Comparison of ENCODE assay signal across 9 cellular contexts in genomic region chr14:62117718-62118164, GRCh38.
A peak's percentile ranks its signal among the peaks of the same experiment; 100 is the strongest.
DNase-seq lines count a peak whose midpoint lies in the region; ATAC-seq and TF ChIP-seq lines count a peak whose summit lies in the region.
"Had no signal": no experiment of that assay in that cellular context is flagged by ENCODE, and none has a peak within 500 bp of the region (broad histone marks: within the 10 kb centered on the region; RNA-seq: fewer than 3 reads in every experiment).

No MANE protein-coding gene starts in this region.

- no peak for TF ChIP-seq POLR2A in stomach (IDR thresholded peaks at IDR 0.05)

- 10 to 18% (median 15%) methylated on average over 13 of the region's 13 CpGs for WGBS in stomach, 5 donors

- no peaks in the 10 kb centered on the region for H3K9me3 ChIP-seq in T-helper 17 cell (ENCODE audit: control insufficient read depth, low read length, poor library complexity, severe bottlenecking)
- H3K9me3 ChIP-seq in iPS-18c (ENCODE audit: control insufficient read depth, insufficient read depth, low read length), result no peaks in the 10 kb centered on the region
- H3K9me3 ChIP-seq in stomach, result no peaks in the 10 kb centered on the region

- TF ChIP-seq EP300 in stomach (IDR thresholded peaks at IDR 0.05), result no peak

- no peak for ATAC-seq in activated CD4-positive, alpha-beta T cell treated with anti-CD3 and anti-CD28 coated beads for 36 hours
- no peak for ATAC-seq in T-helper 17 cell
- ATAC-seq in HG02798 (IDR thresholded peaks at IDR 0.05; ENCODE audit: poor library complexity, unreplicated experiment), result no peak

- H3K4me1 Mint-ChIP-seq in activated CD4-positive, alpha-beta T cell treated with anti-CD3 and anti-CD28 coated beads for 36 hours, result peaks cover 7% of the 10 kb centered on the region
- H3K4me1 Mint-ChIP-seq in T-helper 17 cell, result peaks cover 5% of the 10 kb centered on the region

- POLR2A ChIA-PET in activated CD4-positive, alpha-beta T cell treated with anti-CD3 and anti-CD28 coated beads for 36 hours (lab: Charles Lee), result interaction anchor here (0.6 kb wide), 1 partner anchor 21 kb away, joined by 3 read pairs; no protein-coding TSS in a partner anchor

- no peaks in the 10 kb centered on the region for H3K36me3 ChIP-seq in stomach

- no peak overlapping the region for H3K27ac Mint-ChIP-seq in activated CD4-positive, alpha-beta T cell treated with anti-CD3 and anti-CD28 coated beads for 36 hours
- no peak overlapping the region for H3K27ac Mint-ChIP-seq in T-helper 17 cell
- H3K27ac Mint-ChIP-seq: activated T-helper 2 cell treated with anti-CD3 and anti-CD28 coated beads, Interferon-gamma antibody, Interleukin-2, Interleukin-4, amounts not matched to agents 10 μg/mL and 5 μg/mL and 100 μg/mL, durations not matched to agents 14 hours and 24 hours and 36 hours had no signal

- no peak for TF ChIP-seq CTCF in stomach (IDR thresholded peaks at IDR 0.05)

- H3K36me3 Mint-ChIP-seq in activated CD4-positive, alpha-beta T cell treated with anti-CD3 and anti-CD28 coated beads for 36 hours (ENCODE audit: low read depth), result no peaks in the 10 kb centered on the region
- no peaks in the 10 kb centered on the region for H3K36me3 Mint-ChIP-seq in T-helper 17 cell (ENCODE audit: low read depth)

- no peak for DNase-seq in activated CD4-positive, alpha-beta T cell treated with anti-CD3 and anti-CD28 coated beads for 36 hours
- no peak for DNase-seq in activated CD4-positive, alpha-beta T cell treated with anti-CD3 and anti-CD28 coated beads for 1 hour
- DNase-seq in T-helper 17 cell (no peak), stomach (no peak), SIG-M5 (lab: John Stamatoyannopoulos, UW) (no peak)
- no peak for DNase-seq in activated CD4-positive, alpha-beta T cell treated with anti-CD3 and anti-CD28 coated beads, Interleukin-2, amount 50 U/mL, for 48 hours

- H3K27me3 ChIP-seq in stomach, result peaks cover 0 to 80% (median 26%) of the 10 kb centered on the region in 3 donors

- H3K9me3 Mint-ChIP-seq in activated CD4-positive, alpha-beta T cell treated with anti-CD3 and anti-CD28 coated beads for 36 hours (ENCODE audit: low read depth), result no peaks in the 10 kb centered on the region
- H3K9me3 Mint-ChIP-seq: activated T-helper 2 cell treated with anti-CD3 and anti-CD28 coated beads, Interferon-gamma antibody, Interleukin-2, Interleukin-4, amounts not matched to agents 10 μg/mL and 5 μg/mL and 100 μg/mL, durations not matched to agents 14 hours and 24 hours and 36 hours had no signal

- intact Hi-C loops in activated CD4-positive, alpha-beta T cell treated with anti-CD3 and anti-CD28 coated beads for 36 hours (cut with DNase I, micrococcal nuclease), result no loop called here
- intact Hi-C loops in stomach (cut with DNase I; ENCODE audit: low total_unique reads), result no loop called here

- peaks cover 9 to 15% (median 11%) of the 10 kb centered on the region in 4 donors for H3K4me1 ChIP-seq in stomach

- H3K27me3 Mint-ChIP-seq in activated CD4-positive, alpha-beta T cell treated with anti-CD3 and anti-CD28 coated beads for 36 hours, result peaks cover 65% of the 10 kb centered on the region
- peaks cover 76% of the 10 kb centered on the region for H3K27me3 Mint-ChIP-seq in T-helper 17 cell

- H3K4me3 ChIP-seq in iPS-18c (ENCODE audit: insufficient read depth, low read depth, low read length), result peak overlapping the region; percentile 43
- H3K4me3 ChIP-seq in stomach, result peak overlapping the region; percentile 27 to 38 (median 32)

- H3K4me3 Mint-ChIP-seq in activated CD4-positive, alpha-beta T cell treated with anti-CD3 and anti-CD28 coated beads for 36 hours, result peak overlapping the region; percentile 53
- H3K4me3 Mint-ChIP-seq in T-helper 17 cell, result peak overlapping the region; percentile 39

- CTCF ChIA-PET in activated CD4-positive, alpha-beta T cell treated with anti-CD3 and anti-CD28 coated beads for 36 hours (lab: Charles Lee), result interaction anchor here (0.8 to 4.5 kb wide), 7 partner anchors 9 to 280 kb away, joined by 3 to 58 read pairs (median 4); no protein-coding TSS in a partner anchor

- no peak overlapping the region for H3K27ac ChIP-seq in stomach
